2 cellular contexts compared by ENCODE assay signal in genomic region chr9:130234340-130235260, GRCh38.
A peak's percentile ranks its signal among the peaks of the same experiment; 100 is the strongest.
TF ChIP-seq lines count a peak whose summit lies in the region.

No MANE protein-coding gene starts in this region.

TF ChIP-seq in IMR-90, 13 proteins besides CTCF, POLR2A, EP300 and RAD21:
- TF ChIP-seq RFX5 (IDR thresholded peaks at IDR 0.05; ENCODE audit: low read depth, low read length): no peak
- no peak for TF ChIP-seq MAZ (IDR thresholded peaks at IDR 0.05; ENCODE audit: borderline replicate concordance, low read depth, low read length)
- TF ChIP-seq CHD1 (IDR thresholded peaks at IDR 0.05; ENCODE audit: low read depth, low read length): no peak
- TF ChIP-seq MAFK (IDR thresholded peaks at IDR 0.05; ENCODE audit: low read depth, low read length): no peak
- TF ChIP-seq SMC3 (IDR thresholded peaks at IDR 0.05; ENCODE audit: low read depth, low read length): no peak
- TF ChIP-seq FOS (IDR thresholded peaks at IDR 0.05; ENCODE audit: low read depth, low read length): peak; percentile 38; the same call in 1 of the 2 replicates
- peak; percentile 44; the same call in 1 of the 2 replicates for TF ChIP-seq USF2 (IDR thresholded peaks at IDR 0.05; ENCODE audit: low read depth, low read length)
- no peak for TF ChIP-seq NFE2L2 (IDR thresholded peaks at IDR 0.05; ENCODE audit: low read depth, low read length)
- no peak for TF ChIP-seq ELK1 (IDR thresholded peaks at IDR 0.05; ENCODE audit: borderline replicate concordance, low read depth, low read length)
- TF ChIP-seq BHLHE40 (IDR thresholded peaks at IDR 0.05; ENCODE audit: low read depth, low read length): peak; percentile 45; the same call in 1 of the 2 replicates
- TF ChIP-seq RCOR1 (IDR thresholded peaks at IDR 0.05; ENCODE audit: insufficient replicate concordance, low read length): no peak
- TF ChIP-seq CEBPB (IDR thresholded peaks at IDR 0.05; ENCODE audit: low read depth, low read length): peak; percentile 76
- TF ChIP-seq MXI1 (IDR thresholded peaks at IDR 0.05; ENCODE audit: borderline replicate concordance, low read depth, low read length): no peak

TF ChIP-seq in K562, 482 proteins besides CTCF, POLR2A, EP300 and RAD21:
- no peak for TF ChIP-seq ARID3B (CRISPR knock-in tag; IDR thresholded peaks at IDR 0.05; ENCODE audit: borderline replicate concordance)
- 0 out of 2 replicates have a peak, but pooled peaks have one; percentile 9 for TF ChIP-seq ZFX (CRISPR knock-in tag; IDR thresholded peaks at IDR 0.05)
